Comparison of ENCODE assay signal across 24 cellular contexts in genomic region chr4:3160325-3160915, GRCh38.
"Had no signal": no experiment of that assay in that cellular context is flagged by ENCODE, and none has a peak within 500 bp of the region (broad histone marks: within the 10 kb centered on the region; RNA-seq: fewer than 3 reads in every experiment).

No MANE protein-coding gene starts in this region.

- ATAC-seq: activated T-cell treated with anti-CD3 and anti-CD28 coated beads, Interleukin-2, amount 50 U/mL, for 72 hours; gastrocnemius medialis; left ventricle myocardium superior; right cardiac atrium; WTC11 had no signal

- DNase-seq: activated CD4-positive, alpha-beta T cell treated with anti-CD3 and anti-CD28 coated beads for 1 hour; activated CD4-positive, alpha-beta T cell treated with anti-CD3 and anti-CD28 coated beads, Interleukin-2, amount 50 U/mL, for 1 hour; activated effector memory CD4-positive, alpha-beta T cell treated with Interleukin-2 at 50 U/mL for 16 hours; activated naive CD4-positive, alpha-beta T cell treated with anti-CD3 and anti-CD28 coated beads, Interleukin-2, amount 10 ng/mL, durations not matched to agents 7 days and 5 days; activated T-cell treated with anti-CD3 and anti-CD28 coated beads for 4 hours; activated T-cell treated with anti-CD3 and anti-CD28 coated beads, Interleukin-2, amount 50 U/mL, for 72 hours; amygdala; dermis blood vessel endothelial cell; effector CD8-positive, alpha-beta T cell; erythroblast; gastrocnemius medialis; glutamatergic neuron; islet precursor cell; left ventricle myocardium superior; mammary epithelial cell; naive B cell; posterior cingulate gyrus; right cardiac atrium; spleen; stimulated activated naive CD4-positive, alpha-beta T cell treated with Interleukin-2 at 50 U/mL for 16 hours had no signal

- H3K27ac Mint-ChIP-seq: activated naive CD4-positive, alpha-beta T cell treated with anti-CD3 and anti-CD28 coated beads, Interleukin-2, amount 10 ng/mL, durations not matched to agents 7 days and 5 days; mesothelial cell of epicardium; neural progenitor cell; WTC11 had no signal

- H3K27me3 Mint-ChIP-seq: activated naive CD4-positive, alpha-beta T cell treated with anti-CD3 and anti-CD28 coated beads, Interleukin-2, amount 10 ng/mL, durations not matched to agents 7 days and 5 days; central memory CD8-positive, alpha-beta T cell; naive B cell had no signal

- H3K4me3 Mint-ChIP-seq: activated naive CD4-positive, alpha-beta T cell treated with anti-CD3 and anti-CD28 coated beads, Interleukin-2, amount 10 ng/mL, durations not matched to agents 7 days and 5 days; activated T-cell treated with anti-CD3 and anti-CD28 coated beads, Interleukin-2, amount 50 U/mL, for 72 hours; central memory CD8-positive, alpha-beta T cell; mesothelial cell of epicardium; naive B cell; neural progenitor cell; WTC11 had no signal

- H3K4me1 Mint-ChIP-seq: activated naive CD4-positive, alpha-beta T cell treated with anti-CD3 and anti-CD28 coated beads, Interleukin-2, amount 10 ng/mL, durations not matched to agents 7 days and 5 days; mesothelial cell of epicardium; neural progenitor cell had no signal
